In the genomic region with DNA sequence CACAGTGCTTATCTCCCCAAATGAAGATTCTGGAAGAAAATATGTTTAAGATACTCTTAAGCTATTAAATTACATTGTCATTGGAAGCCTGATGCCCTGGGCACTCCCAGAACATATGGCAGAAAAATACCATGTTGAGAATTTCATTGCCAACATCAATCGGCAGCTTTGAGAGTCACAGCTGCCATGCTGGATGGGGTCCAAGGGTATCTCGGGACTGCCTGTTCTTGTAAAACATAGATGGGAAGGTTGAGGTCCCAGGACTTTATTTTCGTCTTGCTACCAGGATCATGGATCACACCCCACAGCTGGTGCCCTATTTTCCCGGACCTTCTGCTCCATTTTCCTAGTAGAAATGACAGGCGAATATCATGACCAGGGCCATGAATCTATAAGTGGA, we compare ENCODE assay signal across 18 cellular contexts.
"Had no signal": no experiment of that assay in that cellular context is flagged by ENCODE, and none has a peak within 500 bp of the region (broad histone marks: within the 10 kb centered on the region; RNA-seq: fewer than 3 reads in every experiment).

No MANE protein-coding gene starts in this region.

- H3K4me3 ChIP-seq: coronary artery, dorsolateral prefrontal cortex, heart left ventricle, psoas muscle, skin epidermis, stomach, thoracic aorta had no signal

- H3K4me1 ChIP-seq: heart left ventricle, psoas muscle, stomach had no signal

- H3K36me3 ChIP-seq: heart left ventricle, neutrophil, stomach, thoracic aorta had no signal

- ATAC-seq: heart left ventricle; naive thymus-derived CD8-positive, alpha-beta T cell; psoas muscle; sciatic nerve had no signal

- DNase-seq: dorsolateral prefrontal cortex; effector CD8-positive, alpha-beta T cell; heart left ventricle; hippocampal formation; kidney glomerular epithelial cell; mesendoderm; naive thymus-derived CD8-positive, alpha-beta T cell; psoas muscle; stimulated activated CD4-positive, alpha-beta T cell treated with anti-CD3 and anti-CD28 coated beads, Interleukin-2, amount 100 ng/mL, for 24 hours; stimulated activated naive CD4-positive, alpha-beta T cell; stomach; substantia nigra; trophoblast cell had no signal

- H3K27me3 ChIP-seq: heart left ventricle, neutrophil, stomach had no signal

- H3K27ac ChIP-seq: coronary artery, dorsolateral prefrontal cortex, heart left ventricle, neutrophil, psoas muscle, skin epidermis, stomach, thoracic aorta had no signal

- H3K9me3 ChIP-seq: neutrophil, stomach, thoracic aorta had no signal
